In the genomic region with DNA sequence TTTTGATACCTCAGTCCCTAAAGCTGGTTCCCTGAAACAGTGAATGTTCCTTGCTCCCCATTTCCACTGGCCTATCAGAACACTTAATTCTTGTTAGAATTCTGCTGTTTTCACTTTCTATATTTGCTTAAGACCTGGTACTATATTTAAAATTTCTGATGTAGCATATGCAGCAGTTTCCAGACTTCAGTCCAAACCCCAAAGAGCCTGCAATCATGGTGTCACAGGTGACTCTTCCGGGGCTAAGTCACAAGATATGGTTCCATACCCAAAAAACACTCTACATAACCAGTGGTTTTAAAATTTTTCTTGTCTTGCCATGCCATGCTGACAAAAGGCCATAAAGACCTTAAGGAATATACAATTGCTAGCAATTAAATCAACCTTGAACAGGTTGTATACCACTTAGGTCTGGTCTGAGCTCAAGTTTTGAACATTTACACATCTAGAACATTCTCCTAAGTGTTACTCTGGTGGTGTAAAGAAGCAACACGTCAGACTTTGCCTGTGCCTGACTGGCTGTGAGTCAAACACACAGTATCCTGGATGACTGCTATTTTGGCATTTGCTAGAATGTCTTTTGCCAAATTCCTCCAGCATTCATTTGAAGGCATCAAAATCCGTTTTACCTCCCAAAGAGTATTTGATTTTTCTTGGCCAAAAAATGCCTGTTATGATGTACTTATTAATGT, we compare ENCODE assay signal across 15 cellular contexts.
A peak's percentile ranks its signal among the peaks of the same experiment; 100 is the strongest.
DNase-seq lines count a peak whose midpoint lies in the region; ATAC-seq and TF ChIP-seq lines count a peak whose summit lies in the region.
"Had no signal": no experiment of that assay in that cellular context is flagged by ENCODE, and none has a peak within 500 bp of the region (broad histone marks: within the 10 kb centered on the region; RNA-seq: fewer than 3 reads in every experiment).

No MANE protein-coding gene starts in this region.

- H3K4me1 Mint-ChIP-seq in WTC11: peaks cover 20% of the 10 kb centered on the region
- H3K4me1 Mint-ChIP-seq: activated naive CD4-positive, alpha-beta T cell treated with anti-CD3 and anti-CD28 coated beads, Interleukin-2, amount 50 U/mL, for 24 hours; naive B cell had no signal

- no peak overlapping the region for H3K4me3 ChIP-seq in AG04449 (ENCODE audit: low read depth, low read length)
- H3K4me3 ChIP-seq: upper lobe of left lung had no signal

- ATAC-seq in GM21360 (IDR thresholded peaks at IDR 0.05; ENCODE audit: unreplicated experiment) (no peak), WTC11 (no peak)

- POLR2A ChIA-PET in AG04449 (lab: Yijun Ruan, JAX) (no interaction called here), WTC11 (lab: Charles Lee) (no interaction called here)

- TF ChIP-seq CTCF in AG04449 (IDR thresholded peaks at IDR 0.05; ENCODE audit: insufficient read depth, low read length, missing control alignments) (no peak), WTC11 (IDR thresholded peaks at IDR 0.05) (no peak)

- H3K27me3 Mint-ChIP-seq in WTC11 (ENCODE audit: low read depth): no peaks in the 10 kb centered on the region

- H3K27ac ChIP-seq in caudate nucleus (ENCODE audit: low read depth, low read length): peak overlapping the region; percentile 18
- H3K27ac ChIP-seq: upper lobe of left lung had no signal

- peaks cover 2% of the 10 kb centered on the region; the same call in 1 of the 2 replicates for H3K36me3 Mint-ChIP-seq in WTC11

- CTCF ChIA-PET in AG04449 (lab: Yijun Ruan, JAX) (no interaction called here), WTC11 (lab: Charles Lee) (interaction anchor here (0.6 to 1.2 kb wide), 2 partner anchors 12 to 153 kb away, joined by 3 read pairs; no protein-coding TSS in a partner anchor)

- H3K27ac Mint-ChIP-seq in WTC11: no peak overlapping the region
- H3K27ac Mint-ChIP-seq: activated naive CD4-positive, alpha-beta T cell treated with anti-CD3 and anti-CD28 coated beads, Interleukin-2, amount 50 U/mL, for 24 hours; naive B cell had no signal

- DNase-seq in AG04449 (ENCODE audit: low read depth, low spot score) (peak; percentile 24), M059J (ENCODE audit: low read depth) (peak; percentile 79), caudate nucleus (lab: John Stamatoyannopoulos, UW) (peak in 2 of 61 donors; percentile 13 to 46), hepatic stellate cell (ENCODE audit: low spot score) (peak; percentile 26), NCI-H526 (lab: John Stamatoyannopoulos, UW) (no peak), WTC11 (ENCODE audit: low spot score) (no peak)
- DNase-seq in activated CD4-positive, alpha-beta T cell treated with anti-CD3 and anti-CD28 coated beads, Interleukin-2, amount 50 U/mL, for 4 hours: no peak
- DNase-seq: activated CD4-positive, alpha-beta T cell treated with anti-CD3 and anti-CD28 coated beads, Interleukin-2, amount 50 U/mL, for 48 hours; AML-193; naive B cell; NCI-H146; small intestine; upper lobe of left lung had no signal

- H3K9me3 Mint-ChIP-seq in WTC11: peaks cover 10% of the 10 kb centered on the region

- H3K4me3 Mint-ChIP-seq in WTC11: no peak overlapping the region
- H3K4me3 Mint-ChIP-seq: activated naive CD4-positive, alpha-beta T cell treated with anti-CD3 and anti-CD28 coated beads, Interleukin-2, amount 50 U/mL, for 24 hours; naive B cell had no signal

TF ChIP-seq in WTC11, 78 proteins besides CTCF, POLR2A, EP300 and RAD21:
- no peak for TF ChIP-seq ZNF317 (CRISPR knock-in tag; IDR thresholded peaks at IDR 0.05; ENCODE audit: borderline replicate concordance, low read depth)
- TF ChIP-seq ZNF423 (CRISPR knock-in tag; IDR thresholded peaks at IDR 0.05): no peak
- TF ChIP-seq, protein P1, sequence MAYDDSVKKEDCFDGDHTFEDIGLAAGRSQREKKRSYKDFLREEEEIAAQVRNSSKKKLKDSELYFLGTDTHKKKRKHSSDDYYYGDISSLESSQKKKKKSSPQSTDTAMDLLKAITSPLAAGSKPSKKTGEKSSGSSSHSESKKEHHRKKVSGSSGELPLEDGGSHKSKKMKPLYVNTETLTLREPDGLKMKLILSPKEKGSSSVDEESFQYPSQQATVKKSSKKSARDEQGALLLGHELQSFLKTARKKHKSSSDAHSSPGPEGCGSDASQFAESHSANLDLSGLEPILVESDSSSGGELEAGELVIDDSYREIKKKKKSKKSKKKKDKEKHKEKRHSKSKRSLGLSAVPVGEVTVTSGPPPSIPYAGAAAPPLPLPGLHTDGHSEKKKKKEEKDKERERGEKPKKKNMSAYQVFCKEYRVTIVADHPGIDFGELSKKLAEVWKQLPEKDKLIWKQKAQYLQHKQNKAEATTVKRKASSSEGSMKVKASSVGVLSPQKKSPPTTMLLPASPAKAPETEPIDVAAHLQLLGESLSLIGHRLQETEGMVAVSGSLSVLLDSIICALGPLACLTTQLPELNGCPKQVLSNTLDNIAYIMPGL (CRISPR knock-in tag; IDR thresholded peaks at IDR 0.05): no peak
- no peak for TF ChIP-seq MXD4 (CRISPR knock-in tag; IDR thresholded peaks at IDR 0.05; ENCODE audit: borderline replicate concordance)
- TF ChIP-seq NFATC4 (CRISPR knock-in tag; IDR thresholded peaks at IDR 0.05): no peak
- no peak for TF ChIP-seq TCF7 (CRISPR knock-in tag; IDR thresholded peaks at IDR 0.05; ENCODE audit: low read depth)
- TF ChIP-seq, protein P2, sequence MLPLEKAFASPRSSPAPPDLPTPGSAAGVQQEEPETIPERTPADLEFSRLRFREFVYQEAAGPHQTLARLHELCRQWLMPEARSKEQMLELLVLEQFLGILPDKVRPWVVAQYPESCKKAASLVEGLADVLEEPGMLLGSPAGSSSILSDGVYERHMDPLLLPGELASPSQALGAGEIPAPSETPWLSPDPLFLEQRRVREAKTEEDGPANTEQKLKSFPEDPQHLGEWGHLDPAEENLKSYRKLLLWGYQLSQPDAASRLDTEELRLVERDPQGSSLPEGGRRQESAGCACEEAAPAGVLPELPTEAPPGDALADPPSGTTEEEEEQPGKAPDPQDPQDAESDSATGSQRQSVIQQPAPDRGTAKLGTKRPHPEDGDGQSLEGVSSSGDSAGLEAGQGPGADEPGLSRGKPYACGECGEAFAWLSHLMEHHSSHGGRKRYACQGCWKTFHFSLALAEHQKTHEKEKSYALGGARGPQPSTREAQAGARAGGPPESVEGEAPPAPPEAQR (CRISPR knock-in tag; IDR thresholded peaks at IDR 0.05): no peak
- TF ChIP-seq RORB (CRISPR knock-in tag; IDR thresholded peaks at IDR 0.05): no peak
- no peak for TF ChIP-seq SMAD3 (CRISPR knock-in tag; IDR thresholded peaks at IDR 0.05; ENCODE audit: borderline replicate concordance)
- no peak for TF ChIP-seq USF2 (CRISPR knock-in tag; IDR thresholded peaks at IDR 0.05)
- no peak for TF ChIP-seq NR2C2 (CRISPR knock-in tag; IDR thresholded peaks at IDR 0.05)
- no peak for TF ChIP-seq SMAD4 (CRISPR knock-in tag; IDR thresholded peaks at IDR 0.05)
- TF ChIP-seq ZBTB43 (CRISPR knock-in tag; IDR thresholded peaks at IDR 0.05): no peak
- TF ChIP-seq ZNF263 (CRISPR knock-in tag; IDR thresholded peaks at IDR 0.05; ENCODE audit: low read depth): no peak

Comparison
In these comparisons a context has a peak if more than half of its experiments do, and no peak if none do; other contexts are left out.
1. DNase-seq: peak in AG04449 (single experiment), M059J (single experiment) and hepatic stellate cell (single experiment); none in NCI-H526 (0 of 2), activated CD4-positive, alpha-beta T cell treated with anti-CD3 and anti-CD28 coated beads, Interleukin-2, amount 50 U/mL, for 4 hours (0 of 2) and WTC11 (single experiment).